In the genomic region with DNA sequence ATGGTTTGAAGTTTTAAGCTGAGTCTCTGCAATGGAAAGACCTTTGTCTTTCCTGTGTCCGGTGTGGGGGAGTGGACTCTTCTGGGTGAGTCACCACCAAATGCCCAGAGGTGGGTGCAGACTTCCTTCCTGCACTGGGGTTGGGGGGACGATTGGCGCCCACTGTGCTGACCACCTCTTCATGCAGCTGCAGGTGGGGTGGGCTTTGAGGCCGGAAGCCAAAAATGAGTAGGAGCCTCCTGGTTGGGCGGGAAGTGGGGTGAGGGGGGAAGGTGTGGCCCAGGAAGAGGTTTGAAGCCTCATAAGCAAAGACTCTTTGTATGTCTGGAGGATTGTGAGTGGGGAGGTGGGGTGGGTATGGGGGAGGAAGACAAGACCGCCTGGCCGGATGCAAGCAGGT, we compare ENCODE assay signal across 12 cellular contexts.
DNase-seq lines count a peak whose midpoint lies in the region; ATAC-seq and TF ChIP-seq lines count a peak whose summit lies in the region.
"Had no signal": no experiment of that assay in that cellular context is flagged by ENCODE, and none has a peak within 500 bp of the region (broad histone marks: within the 10 kb centered on the region; RNA-seq: fewer than 3 reads in every experiment).

No MANE protein-coding gene starts in this region.

- peaks cover 20% of the 10 kb centered on the region for H3K4me1 ChIP-seq in BLaER1

- H3K27ac ChIP-seq in BLaER1: no peak overlapping the region
- H3K27ac ChIP-seq: neutrophil, VCaP had no signal

- no peak for TF ChIP-seq CTCF in GM20000 (IDR thresholded peaks at IDR 0.05; ENCODE audit: extremely low read depth, missing control alignments)

- peaks cover 26% of the 10 kb centered on the region for H3K36me3 ChIP-seq in BLaER1
- H3K36me3 ChIP-seq: neutrophil had no signal

- no peak overlapping the region for H3K4me3 ChIP-seq in BLaER1

- 0 out of 2 replicates have a peak, but pooled peaks cover 3% of the 10 kb centered on the region for H3K9me3 ChIP-seq in BLaER1
- H3K9me3 ChIP-seq: neutrophil had no signal

- DNase-seq in GM20000 (ENCODE audit: low spot score): peak; percentile 33
- peak; percentile 14 for DNase-seq in activated T-cell treated with anti-CD3 and anti-CD28 coated beads for 4 hours
- peak; percentile 32 for DNase-seq in glomerular visceral epithelial cell (ENCODE audit: extremely low spot score)
- no peak for DNase-seq in NCI-H524 treated with DMSO at 0.1 percent for 48 hours (lab: John Stamatoyannopoulos, UW)
- no peak for DNase-seq in amniotic stem cell (lab: John Stamatoyannopoulos, UW)
- DNase-seq in NCI-H82 treated with DMSO at 0.1 percent for 48 hours (lab: John Stamatoyannopoulos, UW; ENCODE audit: unreplicated experiment): no peak
- DNase-seq: GF-D8, NCI-H510A had no signal

- H3K9ac ChIP-seq in BLaER1: no peak overlapping the region

- peak overlapping the region; percentile 60 for H3K4me2 ChIP-seq in BLaER1

- H3K27me3 ChIP-seq in BLaER1: no peaks in the 10 kb centered on the region
- H3K27me3 ChIP-seq: neutrophil had no signal

- peaks cover 9% of the 10 kb centered on the region; the same call in 1 of the 2 replicates for H4K20me1 ChIP-seq in BLaER1

- no peak for ATAC-seq in GM21576 (IDR thresholded peaks at IDR 0.05; ENCODE audit: unreplicated experiment)

Comparison
In these comparisons a context has a peak if more than half of its experiments do, and no peak if none do; other contexts are left out.
1. DNase-seq: peak in GM20000 (single experiment), activated T-cell treated with anti-CD3 and anti-CD28 coated beads for 4 hours (single experiment) and glomerular visceral epithelial cell (single experiment); none in NCI-H524 treated with DMSO at 0.1 percent for 48 hours (single experiment), amniotic stem cell (single experiment) and NCI-H82 treated with DMSO at 0.1 percent for 48 hours (single experiment).